In the genomic region with DNA sequence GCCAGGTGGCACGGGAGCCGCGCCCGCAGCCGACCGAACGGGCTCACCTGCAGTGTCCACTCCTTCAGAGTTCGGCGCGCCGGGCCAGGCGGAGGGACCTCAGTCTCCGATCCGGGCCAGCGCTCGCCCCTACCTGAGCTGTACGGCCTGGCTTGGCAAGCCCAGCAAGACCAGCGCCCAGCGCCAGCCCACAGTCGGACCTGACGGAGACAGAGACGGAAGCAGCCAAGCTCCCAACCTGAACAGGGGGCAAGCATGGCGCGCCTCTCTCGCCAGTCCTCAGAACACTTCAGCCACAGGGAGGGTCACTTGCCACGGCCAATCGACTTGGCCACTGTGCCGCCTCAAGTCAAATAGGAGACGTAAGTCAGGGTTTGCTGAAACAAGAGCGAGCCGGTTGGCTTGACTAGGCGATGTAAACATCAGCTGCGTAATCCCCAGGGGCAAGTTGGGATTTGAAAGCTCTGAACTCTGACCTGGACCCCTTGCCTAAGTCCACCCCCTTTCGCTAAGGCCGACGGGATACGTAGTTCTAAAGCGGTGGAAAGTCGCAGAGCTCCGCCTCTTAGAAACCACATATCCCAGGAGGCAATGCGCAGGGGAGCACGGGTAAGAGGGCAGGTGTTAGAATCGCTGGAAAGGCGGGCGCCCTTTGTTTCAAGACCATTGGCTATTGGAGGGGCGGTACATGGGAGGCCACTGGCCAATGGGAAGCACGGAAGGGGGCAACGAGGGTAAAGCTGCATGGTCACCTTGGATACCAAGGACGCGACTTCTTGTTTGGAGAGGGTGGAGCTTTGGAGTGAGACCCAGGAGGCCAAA, we compare ENCODE assay signal across 8 cellular contexts. TPM values are rescaled to one million over a fixed set of nuclear protein-coding genes. Genes with fewer than 3 reads are reported as not detected.
DNase-seq lines count a peak whose midpoint lies in the region; ATAC-seq and TF ChIP-seq lines count a peak whose summit lies in the region.
"Not testable (repeated sequence)": the region's sequence is repeated elsewhere in the genome, so short reads cannot be mapped to it uniquely, and the experiment has no call there.

A gene with protein sequence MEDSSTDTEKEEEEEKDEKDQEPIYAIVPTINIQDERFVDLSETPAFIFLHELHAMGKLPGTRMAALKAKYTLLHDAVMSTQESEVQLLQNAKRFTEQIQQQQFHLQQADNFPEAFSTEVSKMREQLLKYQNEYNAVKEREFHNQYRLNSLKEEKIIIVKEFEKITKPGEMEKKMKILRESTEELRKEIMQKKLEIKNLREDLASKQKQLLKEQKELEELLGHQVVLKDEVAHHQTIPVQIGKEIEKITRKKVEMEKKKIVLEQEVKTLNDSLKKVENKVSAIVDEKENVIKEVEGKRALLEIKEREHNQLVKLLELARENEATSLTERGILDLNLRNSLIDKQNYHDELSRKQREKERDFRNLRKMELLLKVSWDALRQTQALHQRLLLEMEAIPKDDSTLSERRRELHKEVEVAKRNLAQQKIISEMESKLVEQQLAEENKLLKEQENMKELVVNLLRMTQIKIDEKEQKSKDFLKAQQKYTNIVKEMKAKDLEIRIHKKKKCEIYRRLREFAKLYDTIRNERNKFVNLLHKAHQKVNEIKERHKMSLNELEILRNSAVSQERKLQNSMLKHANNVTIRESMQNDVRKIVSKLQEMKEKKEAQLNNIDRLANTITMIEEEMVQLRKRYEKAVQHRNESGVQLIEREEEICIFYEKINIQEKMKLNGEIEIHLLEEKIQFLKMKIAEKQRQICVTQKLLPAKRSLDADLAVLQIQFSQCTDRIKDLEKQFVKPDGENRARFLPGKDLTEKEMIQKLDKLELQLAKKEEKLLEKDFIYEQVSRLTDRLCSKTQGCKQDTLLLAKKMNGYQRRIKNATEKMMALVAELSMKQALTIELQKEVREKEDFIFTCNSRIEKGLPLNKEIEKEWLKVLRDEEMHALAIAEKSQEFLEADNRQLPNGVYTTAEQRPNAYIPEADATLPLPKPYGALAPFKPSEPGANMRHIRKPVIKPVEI (plus strand): TSS at position 756 of the 822 bp plus-strand sequence. CDS start 45,054 bp downstream, outside the sequence.

- ATAC-seq in HG02938 (IDR thresholded peaks at IDR 0.05; ENCODE audit: unreplicated experiment) (peak; percentile 99), left cardiac atrium (peak; percentile 99)

- H3K27me3 ChIP-seq in transverse colon: not testable (repeated sequence)

- H3K4me1 ChIP-seq in transverse colon: peaks cover 0 to 11% (median 4%) of the 10 kb centered on the region in 4 donors

- in situ Hi-C loops in GM13977 (cut with MboI; ENCODE audit: low pct_unique_long_range_greater_than_20kb, low sequenced_read_pairs, unreplicated experiment): loop anchor here (10.0 kb wide), 1 partner anchor 133 kb away; no protein-coding TSS in a partner anchor
- in situ Hi-C loops in transverse colon (cut with MboI; ENCODE audit: low pct_ligation_motif_present in 1 of 4, low pct_unique_long_range_greater_than_20kb in 1 of 4, low sequenced_read_pairs in 3 of 4): loop anchor here in 1 of 4 donors (10.0 kb wide), 1 partner anchor 133 kb away; no protein-coding TSS in a partner anchor

- not testable (repeated sequence) for TF ChIP-seq EP300 in transverse colon (IDR thresholded peaks at IDR 0.05; ENCODE audit: low read depth)

- intact Hi-C loops in T-helper 1 cell treated with Interleukin-12 subunit alpha and Interleukin-12 subunit beta and Interleukin-4 antibody, amounts not matched to agents 30 ng/mL and 1 ng/mL, for 36 hours (cut with micrococcal nuclease): loop anchor here (1.0 to 10.0 kb wide), 9 partner anchors 71 to 805 kb away; a partner anchor contains a TSS
- intact Hi-C loops in left cardiac atrium (cut with DNase I); posterior cingulate gyrus (cut with DNase I); transverse colon (cut with DNase I; ENCODE audit: low total_unique reads): not testable (repeated sequence)

- peak within 1 kb of the TSS; percentile 52 to 69 (median 68) for H3K4me3 ChIP-seq in transverse colon

- not testable (repeated sequence) for H3K9me3 ChIP-seq in transverse colon

- TF ChIP-seq CTCF in GM13977 (IDR thresholded peaks at IDR 0.05; ENCODE audit: extremely low read depth, insufficient read depth, missing control alignments); transverse colon (IDR thresholded peaks at IDR 0.05): not testable (repeated sequence)

- TF ChIP-seq POLR2A in transverse colon (IDR thresholded peaks at IDR 0.05): not testable (repeated sequence)

- DNase-seq in GM13977 (ENCODE audit: low spot score) (peak; percentile 89), NCI-H1694 (lab: John Stamatoyannopoulos, UW) (peak; percentile 99), amniotic stem cell (lab: John Stamatoyannopoulos, UW) (peak; percentile 90), left cardiac atrium (peak; percentile 98), posterior cingulate gyrus (peak; percentile 95 to 100 (median 98)), transverse colon (peak; percentile 97)

- not testable (repeated sequence) for H3K36me3 ChIP-seq in transverse colon

- peak within 1 kb of the TSS; percentile 74 to 80 (median 75) for H3K27ac ChIP-seq in transverse colon

- 0% methylated on average over 4 to 41 of the region's 50 CpGs for WGBS in transverse colon (ENCODE audit: low coverage in 1 of 2), 2 donors

RNA-seq across cellular contexts. Expression of the gene that starts here (rescaled TPM):
- total RNA-seq in T-helper 1 cell treated with Interleukin-12 subunit alpha and Interleukin-12 subunit beta and Interleukin-4 antibody, amounts not matched to agents 30 ng/mL and 1 ng/mL, for 36 hours: 11.6 and 14.3 TPM in 2 replicates
- 1 to 10 TPM; 4.7 to 6.8 TPM for total RNA-seq in left cardiac atrium
- 10 to 100 TPM in 3 of 4 donors, 1 to 10 TPM in 1; 7.9 to 37.4 (median 26.5) TPM for total RNA-seq in transverse colon

Comparison
In these comparisons a context has a peak if more than half of its experiments do, and no peak if none do; other contexts are left out.
1. Peak in every context shown above with its lines: DNase-seq, ATAC-seq, H3K4me3 ChIP-seq and H3K27ac ChIP-seq.